36 cellular contexts compared by ENCODE assay signal in genomic region chr5:176765687-176766086, GRCh38. TPM values are rescaled to one million over a fixed set of nuclear protein-coding genes. Genes with fewer than 3 reads are reported as not detected.
"Had no signal": no experiment of that assay in that cellular context is flagged by ENCODE, and none has a peak within 500 bp of the region (broad histone marks: within the 10 kb centered on the region; RNA-seq: fewer than 3 reads in every experiment).

No MANE protein-coding gene starts in this region.

- DNase-seq: Karpas-422, Kasumi-1, MM.1S, MV-4-11, NCI-H1048, NCI-H1092, NCI-H1092 treated with DMSO at 0.1 percent for 48 hours, NCI-H1105, NCI-H1105 treated with DMSO at 0.1 percent for 48 hours, NCI-H1417, NCI-H1417 treated with DMSO at 0.1 percent for 48 hours, NCI-H1436, NCI-H1436 treated with DMSO at 0.1 percent for 48 hours, NCI-H146, NCI-H1694, NCI-H1694 treated with DMSO at 0.1 percent for 48 hours, NCI-H187, NCI-H187 treated with DMSO at 0.1 percent for 48 hours, NCI-H1930, NCI-H2029, NCI-H2029 treated with DMSO at 0.1 percent for 48 hours, NCI-H2081, NCI-H2081 treated with DMSO at 0.1 percent for 48 hours, NCI-H2107, NCI-H2171, NCI-H2171 treated with DMSO at 0.1 percent for 48 hours, NCI-H2227 treated with DMSO at 0.1 percent for 48 hours, NCI-H226, NCI-H345, NCI-H446, NCI-H446 treated with DMSO at 0.1 percent for 48 hours, NCI-H510A, NCI-H510A treated with DMSO at 0.1 percent for 48 hours, NCI-H524, NCI-H524 treated with DMSO at 0.1 percent for 48 hours had no signal

RNA-seq across cellular contexts. Expression of gene UNC5A, which starts 44.7 kb away (rescaled TPM):
- total RNA-seq: NCI-H460 had no signal
